Comparison of ENCODE assay signal across 35 cellular contexts in genomic region chr6:125144822-125145221, GRCh38. TPM values are rescaled to one million over a fixed set of nuclear protein-coding genes. Genes with fewer than 3 reads are reported as not detected.
"Had no signal": no experiment of that assay in that cellular context is flagged by ENCODE, and none has a peak within 500 bp of the region (broad histone marks: within the 10 kb centered on the region; RNA-seq: fewer than 3 reads in every experiment).

No MANE protein-coding gene starts in this region.

- H3K4me3 Mint-ChIP-seq: activated naive CD4-positive, alpha-beta T cell treated with anti-CD3 and anti-CD28 coated beads for 36 hours; activated naive CD4-positive, alpha-beta T cell treated with anti-CD3 and anti-CD28 coated beads, Interleukin-2, amount 10 ng/mL, durations not matched to agents 7 days and 5 days; activated naive CD4-positive, alpha-beta T cell treated with anti-CD3 and anti-CD28 coated beads, Interleukin-2, amount 50 U/mL, for 24 hours; activated naive CD8-positive, alpha-beta T cell; activated naive CD8-positive, alpha-beta T cell treated with anti-CD3 and anti-CD28 coated beads for 36 hours; activated naive CD8-positive, alpha-beta T cell treated with anti-CD3 and anti-CD28 coated beads, Interleukin-2, amount 10 ng/mL, durations not matched to agents 7 days and 5 days; activated naive CD8-positive, alpha-beta T cell treated with anti-CD3 and anti-CD28 coated beads, Interleukin-2, amount 50 U/mL, for 24 hours; activated T-cell treated with anti-CD3 and anti-CD28 coated beads, Interleukin-2, amount 50 U/mL, for 24 hours; activated T-cell treated with anti-CD3 and anti-CD28 coated beads, Interleukin-2, amount 50 U/mL, for 4 hours; activated T-cell treated with anti-CD3 and anti-CD28 coated beads, Interleukin-2, amount 50 U/mL, for 72 hours; activated T-helper 1 cell treated with anti-CD3 and anti-CD28 coated beads, Interleukin-12 subunit alpha, Interleukin-12 subunit beta, Interleukin-2, Interleukin-4 antibody, amounts not matched to agents 30 ng/mL and 10 ng/mL and 1 ng/mL, durations not matched to agents 14 hours and 24 hours and 36 hours; activated T-helper 17 cell treated with anti-CD3 and anti-CD28 coated beads, Interleukin-2, amount 50 U/mL, for 72 hours; brain; central memory CD8-positive, alpha-beta T cell had no signal

- H3K4me1 Mint-ChIP-seq: activated naive CD4-positive, alpha-beta T cell treated with anti-CD3 and anti-CD28 coated beads, Interleukin-2, amount 10 ng/mL, durations not matched to agents 7 days and 5 days; activated naive CD4-positive, alpha-beta T cell treated with anti-CD3 and anti-CD28 coated beads, Interleukin-2, amount 50 U/mL, for 24 hours; activated naive CD8-positive, alpha-beta T cell treated with anti-CD3 and anti-CD28 coated beads for 36 hours; activated naive CD8-positive, alpha-beta T cell treated with anti-CD3 and anti-CD28 coated beads, Interleukin-2, amount 10 ng/mL, durations not matched to agents 7 days and 5 days; activated naive CD8-positive, alpha-beta T cell treated with anti-CD3 and anti-CD28 coated beads, Interleukin-2, amount 50 U/mL, for 24 hours; activated T-helper 17 cell treated with anti-CD3 and anti-CD28 coated beads, Interleukin-2, amount 50 U/mL, for 72 hours; brain; central memory CD8-positive, alpha-beta T cell had no signal

- DNase-seq: activated effector memory CD4-positive, alpha-beta T cell treated with anti-CD3 and anti-CD28 coated beads, Interleukin-2, amount 50 U/mL, for 16 hours; activated effector memory CD4-positive, alpha-beta T cell treated with Interleukin-2 at 50 U/mL for 16 hours; activated gamma-delta T cell; activated gamma-delta T cell treated with Interleukin-2 at 50 U/mL for 16 hours; activated naive CD4-positive, alpha-beta T cell; activated naive CD4-positive, alpha-beta T cell treated with anti-CD3 and anti-CD28 coated beads for 36 hours; activated naive CD4-positive, alpha-beta T cell treated with anti-CD3 and anti-CD28 coated beads, Interleukin-2, amount 10 ng/mL, durations not matched to agents 7 days and 5 days; activated naive CD4-positive, alpha-beta T cell treated with anti-CD3 and anti-CD28 coated beads, Interleukin-2, amount 50 U/mL, for 16 hours; activated naive CD4-positive, alpha-beta T cell treated with Interleukin-2 at 50 U/mL for 16 hours; activated naive CD8-positive, alpha-beta T cell treated with anti-CD3 and anti-CD28 coated beads for 36 hours; activated naive CD8-positive, alpha-beta T cell treated with anti-CD3 and anti-CD28 coated beads, Interleukin-2, amount 10 ng/mL, durations not matched to agents 7 days and 5 days; activated naive CD8-positive, alpha-beta T cell treated with anti-CD3 and anti-CD28 coated beads, Interleukin-2, amount 50 U/mL, for 24 hours; activated T-cell treated with anti-CD3 and anti-CD28 coated beads, Interleukin-2, amount 50 U/mL, for 1 hour; activated T-cell treated with anti-CD3 and anti-CD28 coated beads, Interleukin-2, amount 50 U/mL, for 24 hours; activated T-cell treated with anti-CD3 and anti-CD28 coated beads, Interleukin-2, amount 50 U/mL, for 4 hours; activated T-cell treated with anti-CD3 and anti-CD28 coated beads, Interleukin-2, amount 50 U/mL, for 48 hours; activated T-cell treated with anti-CD3 and anti-CD28 coated beads, Interleukin-2, amount 50 U/mL, for 72 hours; adrenal gland; amniotic stem cell; amygdala; anterior cingulate cortex; aorta; body of pancreas; brain microvascular endothelial cell; caudate nucleus; central memory CD4-positive, alpha-beta T cell; cerebellar nuclear complex had no signal

- H3K36me3 Mint-ChIP-seq: activated naive CD4-positive, alpha-beta T cell treated with anti-CD3 and anti-CD28 coated beads, Interleukin-2, amount 10 ng/mL, durations not matched to agents 7 days and 5 days; activated naive CD4-positive, alpha-beta T cell treated with anti-CD3 and anti-CD28 coated beads, Interleukin-2, amount 50 U/mL, for 24 hours; activated naive CD4-positive, alpha-beta T cell treated with anti-CD3 and anti-CD28 coated beads, Interleukin-2, amount 50 U/mL, for 72 hours; activated naive CD8-positive, alpha-beta T cell; activated naive CD8-positive, alpha-beta T cell treated with anti-CD3 and anti-CD28 coated beads for 36 hours; activated naive CD8-positive, alpha-beta T cell treated with anti-CD3 and anti-CD28 coated beads, Interleukin-2, amount 10 ng/mL, durations not matched to agents 7 days and 5 days; brain had no signal

- H3K27ac Mint-ChIP-seq: activated naive CD4-positive, alpha-beta T cell treated with anti-CD3 and anti-CD28 coated beads for 36 hours; activated naive CD4-positive, alpha-beta T cell treated with anti-CD3 and anti-CD28 coated beads, Interleukin-2, amount 10 ng/mL, durations not matched to agents 7 days and 5 days; activated naive CD4-positive, alpha-beta T cell treated with anti-CD3 and anti-CD28 coated beads, Interleukin-2, amount 50 U/mL, for 24 hours; activated naive CD4-positive, alpha-beta T cell treated with anti-CD3 and anti-CD28 coated beads, Interleukin-2, amount 50 U/mL, for 72 hours; activated naive CD8-positive, alpha-beta T cell; activated naive CD8-positive, alpha-beta T cell treated with anti-CD3 and anti-CD28 coated beads for 36 hours; activated naive CD8-positive, alpha-beta T cell treated with anti-CD3 and anti-CD28 coated beads, Interleukin-2, amount 10 ng/mL, durations not matched to agents 7 days and 5 days; activated naive CD8-positive, alpha-beta T cell treated with anti-CD3 and anti-CD28 coated beads, Interleukin-2, amount 50 U/mL, for 24 hours; activated T-cell treated with anti-CD3 and anti-CD28 coated beads, Interleukin-2, amount 50 U/mL, for 24 hours; activated T-cell treated with anti-CD3 and anti-CD28 coated beads, Interleukin-2, amount 50 U/mL, for 72 hours; activated T-helper 1 cell treated with anti-CD3 and anti-CD28 coated beads, Interleukin-12 subunit alpha, Interleukin-12 subunit beta, Interleukin-2, Interleukin-4 antibody, amounts not matched to agents 30 ng/mL and 10 ng/mL and 1 ng/mL, durations not matched to agents 14 hours and 24 hours and 36 hours; activated T-helper 17 cell treated with anti-CD3 and anti-CD28 coated beads, Interleukin-2, amount 50 U/mL, for 72 hours; activated T-helper 2 cell treated with anti-CD3 and anti-CD28 coated beads, Interferon-gamma antibody, Interleukin-2, Interleukin-4, amounts not matched to agents 10 μg/mL and 5 μg/mL and 100 μg/mL, durations not matched to agents 14 hours and 24 hours and 36 hours; brain had no signal

- H3K9me3 Mint-ChIP-seq: activated naive CD4-positive, alpha-beta T cell treated with anti-CD3 and anti-CD28 coated beads for 36 hours; activated naive CD4-positive, alpha-beta T cell treated with anti-CD3 and anti-CD28 coated beads, Interleukin-2, amount 10 ng/mL, durations not matched to agents 7 days and 5 days; activated naive CD4-positive, alpha-beta T cell treated with anti-CD3 and anti-CD28 coated beads, Interleukin-2, amount 50 U/mL, for 24 hours; activated naive CD4-positive, alpha-beta T cell treated with anti-CD3 and anti-CD28 coated beads, Interleukin-2, amount 50 U/mL, for 72 hours; activated naive CD8-positive, alpha-beta T cell treated with anti-CD3 and anti-CD28 coated beads for 36 hours; activated naive CD8-positive, alpha-beta T cell treated with anti-CD3 and anti-CD28 coated beads, Interleukin-2, amount 10 ng/mL, durations not matched to agents 7 days and 5 days; activated naive CD8-positive, alpha-beta T cell treated with anti-CD3 and anti-CD28 coated beads, Interleukin-2, amount 50 U/mL, for 24 hours; activated T-cell treated with anti-CD3 and anti-CD28 coated beads, Interleukin-2, amount 50 U/mL, for 24 hours; activated T-cell treated with anti-CD3 and anti-CD28 coated beads, Interleukin-2, amount 50 U/mL, for 4 hours; activated T-cell treated with anti-CD3 and anti-CD28 coated beads, Interleukin-2, amount 50 U/mL, for 72 hours; activated T-helper 1 cell treated with anti-CD3 and anti-CD28 coated beads, Interleukin-12 subunit alpha, Interleukin-12 subunit beta, Interleukin-2, Interleukin-4 antibody, amounts not matched to agents 30 ng/mL and 10 ng/mL and 1 ng/mL, durations not matched to agents 14 hours and 24 hours and 36 hours; activated T-helper 17 cell treated with anti-CD3 and anti-CD28 coated beads, Interleukin-2, amount 50 U/mL, for 72 hours; activated T-helper 2 cell treated with anti-CD3 and anti-CD28 coated beads, Interferon-gamma antibody, Interleukin-2, Interleukin-4, amounts not matched to agents 10 μg/mL and 5 μg/mL and 100 μg/mL, durations not matched to agents 14 hours and 24 hours and 36 hours; central memory CD8-positive, alpha-beta T cell had no signal

RNA-seq across cellular contexts. Expression of gene TPD52L1, which starts 8.8 kb away (rescaled TPM):
- total RNA-seq: activated naive CD8-positive, alpha-beta T cell treated with anti-CD3 and anti-CD28 coated beads, Interleukin-2, amount 10 ng/mL, durations not matched to agents 7 days and 5 days; activated T-helper 2 cell treated with anti-CD3 and anti-CD28 coated beads, Interferon-gamma antibody, Interleukin-2, Interleukin-4, amounts not matched to agents 10 μg/mL and 5 μg/mL and 100 μg/mL, durations not matched to agents 14 hours and 24 hours and 36 hours had no signal
